8 cellular contexts compared by ENCODE assay signal in the genomic region with DNA sequence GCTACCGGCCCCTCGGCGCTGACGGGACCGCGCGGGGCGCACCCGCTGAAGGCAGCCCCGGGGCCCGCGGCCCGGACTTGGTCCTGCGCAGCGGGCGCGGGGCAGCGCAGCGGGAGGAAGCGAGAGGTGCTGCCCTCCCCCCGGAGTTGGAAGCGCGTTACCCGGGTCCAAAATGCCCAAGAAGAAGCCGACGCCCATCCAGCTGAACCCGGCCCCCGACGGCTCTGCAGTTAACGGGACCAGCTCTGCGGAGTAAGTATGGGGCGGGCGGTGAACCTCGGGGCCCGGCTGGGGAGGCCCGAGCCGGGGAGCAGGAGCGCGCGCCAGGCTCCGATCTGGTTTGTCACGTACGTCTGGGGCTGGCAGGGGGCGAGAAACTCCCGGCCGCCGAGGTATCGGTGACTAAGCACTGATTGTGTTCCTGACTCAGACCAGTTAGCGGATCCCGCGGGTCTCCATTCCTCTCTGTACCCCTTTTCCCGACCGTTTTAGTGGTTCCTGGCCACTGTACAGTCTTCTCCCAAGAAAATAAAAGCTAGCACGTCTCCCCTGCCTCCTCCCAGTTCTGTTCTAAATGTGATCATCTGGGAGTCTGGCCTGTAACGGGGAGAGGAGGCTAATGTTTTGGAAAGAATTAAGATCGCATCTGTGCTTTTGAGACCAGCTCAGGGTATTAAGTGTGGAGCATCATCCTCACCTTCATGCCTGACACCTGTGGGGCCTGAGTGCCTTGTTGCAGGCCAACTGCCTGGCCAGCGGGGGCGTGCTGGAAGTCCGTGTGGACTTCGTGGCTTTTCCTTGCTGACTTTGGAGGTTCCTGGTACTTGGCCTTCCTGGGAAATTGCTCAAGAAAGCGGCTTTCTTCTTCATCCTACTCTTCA. TPM values are rescaled to one million over a fixed set of nuclear protein-coding genes. Genes with fewer than 3 reads are reported as not detected.
DNase-seq lines count a peak whose midpoint lies in the region; ATAC-seq and TF ChIP-seq lines count a peak whose summit lies in the region.

No MANE protein-coding gene starts in this region.

- intact Hi-C loops in cardiac septum (cut with DNase I), result loop anchor here (10.0 kb wide), 1 partner anchor 93 kb away; the partner anchor contains the start of gene DIS3L
- intact Hi-C loops in posterior vena cava (cut with DNase I), result loop anchor here (5.0 kb wide), 1 partner anchor 110 kb away; the partner anchor contains the start of gene SNAPC5 (in 2 of the 2)
- intact Hi-C loops in upper lobe of right lung (cut with DNase I), result loop anchor here (5.0 kb wide), 1 partner anchor 110 kb away; the partner anchor contains the start of gene SNAPC5

- no peaks in the 10 kb centered on the region for H3K9me3 Mint-ChIP-seq in activated naive CD8-positive, alpha-beta T cell treated with anti-CD3 and anti-CD28 coated beads, Interleukin-2, amount 10 ng/mL, durations not matched to agents 7 days and 5 days

- peaks cover 66% of the 10 kb centered on the region for H3K79me2 ChIP-seq in ACC112 (ENCODE audit: control insufficient read depth, insufficient read depth, low read length, unreplicated experiment)

- no peaks in the 10 kb centered on the region for H3K9me3 ChIP-seq in upper lobe of right lung

- H3K4me3 ChIP-seq in ACC112 (ENCODE audit: low read depth, low read length), result peak overlapping the region; percentile 97
- peak overlapping the region; percentile 89 for H3K4me3 ChIP-seq in upper lobe of right lung

- H3K27me3 ChIP-seq in ACC112 (ENCODE audit: insufficient read depth, low read length) (no peaks in the 10 kb centered on the region), upper lobe of right lung (no peaks in the 10 kb centered on the region)

- ATAC-seq in GM18505 (IDR thresholded peaks at IDR 0.05; ENCODE audit: unreplicated experiment), result peak; percentile 29
- peak; percentile 26 for ATAC-seq in HG03439 (IDR thresholded peaks at IDR 0.05; ENCODE audit: unreplicated experiment)
- peak; percentile 62 for ATAC-seq in SK-N-SH treated with all-trans-retinoic acid at 6 μM for 48 hours
- peak; percentile 41 for ATAC-seq in activated naive CD8-positive, alpha-beta T cell treated with anti-CD3 and anti-CD28 coated beads, Interleukin-2, amount 10 ng/mL, durations not matched to agents 7 days and 5 days (ENCODE audit: low read depth)
- ATAC-seq in upper lobe of right lung, result peak; percentile 42

- H3K27ac ChIP-seq in ACC112 (ENCODE audit: low read depth, low read length) (peak overlapping the region; percentile 82), upper lobe of right lung (peak overlapping the region; percentile 91)

- H3K36me3 Mint-ChIP-seq in activated naive CD8-positive, alpha-beta T cell treated with anti-CD3 and anti-CD28 coated beads, Interleukin-2, amount 10 ng/mL, durations not matched to agents 7 days and 5 days, result peaks cover 26% of the 10 kb centered on the region

- no peaks in the 10 kb centered on the region for H3K27me3 Mint-ChIP-seq in activated naive CD8-positive, alpha-beta T cell treated with anti-CD3 and anti-CD28 coated beads, Interleukin-2, amount 10 ng/mL, durations not matched to agents 7 days and 5 days

- DNase-seq in activated naive CD8-positive, alpha-beta T cell treated with anti-CD3 and anti-CD28 coated beads, Interleukin-2, amount 10 ng/mL, durations not matched to agents 7 days and 5 days, result peak; percentile 75
- DNase-seq in cardiac septum (ENCODE audit: low spot score), result peak; percentile 82
- peak; percentile 91 for DNase-seq in posterior vena cava (ENCODE audit: low spot score)
- DNase-seq in upper lobe of right lung, result peak; percentile 82

- H3K27ac Mint-ChIP-seq in activated naive CD8-positive, alpha-beta T cell treated with anti-CD3 and anti-CD28 coated beads, Interleukin-2, amount 10 ng/mL, durations not matched to agents 7 days and 5 days, result peak overlapping the region; percentile 88

- peak overlapping the region; percentile 76 for H2AFZ ChIP-seq in ACC112 (ENCODE audit: low read length, unreplicated experiment)

- H3K4me1 ChIP-seq in ACC112 (ENCODE audit: control insufficient read depth, insufficient read depth, low read length, unreplicated experiment) (peaks cover 36% of the 10 kb centered on the region), upper lobe of right lung (peaks cover 43% of the 10 kb centered on the region)

- H3K4me3 Mint-ChIP-seq in activated naive CD8-positive, alpha-beta T cell treated with anti-CD3 and anti-CD28 coated beads, Interleukin-2, amount 10 ng/mL, durations not matched to agents 7 days and 5 days, result peak overlapping the region; percentile 97

- peaks cover 49% of the 10 kb centered on the region for H3K4me1 Mint-ChIP-seq in activated naive CD8-positive, alpha-beta T cell treated with anti-CD3 and anti-CD28 coated beads, Interleukin-2, amount 10 ng/mL, durations not matched to agents 7 days and 5 days

- TF ChIP-seq POLR2A in GM18505 (IDR thresholded peaks at IDR 0.05; ENCODE audit: borderline replicate concordance, extremely low read depth, insufficient read depth, insufficient read length), result peak; percentile 8

- peak; percentile 43 for TF ChIP-seq CTCF in upper lobe of right lung (IDR thresholded peaks at IDR 0.05)

- POLR2A ChIA-PET in activated naive CD8-positive, alpha-beta T cell treated with anti-CD3 and anti-CD28 coated beads, Interleukin-2, amount 10 ng/mL, durations not matched to agents 7 days and 5 days (lab: Charles Lee), result interaction anchor here (0.7 to 3.8 kb wide), 17 partner anchors 12 to 118 kb away, joined by 3 to 50 read pairs (median 7); partner anchors contain the start of genes RPL4, SNAPC5, TIPIN and ZWILCH

- 0 out of 2 replicates have a peak, but pooled peaks cover 4% of the 10 kb centered on the region for H3K36me3 ChIP-seq in ACC112 (ENCODE audit: insufficient read depth, low read length)
- H3K36me3 ChIP-seq in upper lobe of right lung, result no peaks in the 10 kb centered on the region

TF ChIP-seq in SK-N-SH treated with all-trans-retinoic acid at 6 μM for 48 hours, 23 proteins besides CTCF, POLR2A, EP300 and RAD21 (continues in another document):
- TF ChIP-seq BACH2 (CRISPR knock-in tag; IDR thresholded peaks at IDR 0.05; ENCODE audit: borderline replicate concordance) (no peak), ZC3H10 (CRISPR knock-in tag; IDR thresholded peaks at IDR 0.05) (no peak), SNAI2 (CRISPR knock-in tag; IDR thresholded peaks at IDR 0.05) (no peak), PPARA (CRISPR knock-in tag; IDR thresholded peaks at IDR 0.05; ENCODE audit: borderline replicate concordance) (no peak), ARNTL (CRISPR knock-in tag; IDR thresholded peaks at IDR 0.05; ENCODE audit: borderline replicate concordance, low read depth) (no peak), ZFP3 (CRISPR knock-in tag; IDR thresholded peaks at IDR 0.05) (no peak), ZFP30 (CRISPR knock-in tag; IDR thresholded peaks at IDR 0.05) (no peak), CSDC2 (CRISPR knock-in tag; IDR thresholded peaks at IDR 0.05) (no peak), TCF4 (CRISPR knock-in tag; IDR thresholded peaks at IDR 0.05; ENCODE audit: borderline replicate concordance) (no peak), OSR1 (CRISPR knock-in tag; IDR thresholded peaks at IDR 0.05) (no peak), CREB5 (CRISPR knock-in tag; IDR thresholded peaks at IDR 0.05; ENCODE audit: low read depth) (no peak), TOX (CRISPR knock-in tag; IDR thresholded peaks at IDR 0.05; ENCODE audit: borderline replicate concordance) (no peak), GLIS3 (CRISPR knock-in tag; IDR thresholded peaks at IDR 0.05) (no peak), ISL1 (CRISPR knock-in tag; IDR thresholded peaks at IDR 0.05) (no peak), TSHZ2 (CRISPR knock-in tag; IDR thresholded peaks at IDR 0.05) (no peak)

RNA-seq across cellular contexts. Expression of gene MAP2K1, which starts 0.7 kb away (rescaled TPM):
- total RNA-seq in activated naive CD8-positive, alpha-beta T cell treated with anti-CD3 and anti-CD28 coated beads, Interleukin-2, amount 10 ng/mL, durations not matched to agents 7 days and 5 days, result 10 to 100 TPM; 95.0 to 96.5 TPM
- 38.7 TPM for total RNA-seq in cardiac septum
- total RNA-seq in posterior vena cava, result 10 to 100 TPM; 36.6 to 70.4 TPM
- 44.5 TPM for total RNA-seq in upper lobe of right lung

RNA-seq across cellular contexts. Expression of gene TIPIN, which starts 30.9 kb away (rescaled TPM):
- 10 to 100 TPM; 29.5 to 31.3 TPM for total RNA-seq in activated naive CD8-positive, alpha-beta T cell treated with anti-CD3 and anti-CD28 coated beads, Interleukin-2, amount 10 ng/mL, durations not matched to agents 7 days and 5 days
- total RNA-seq in cardiac septum (4.3 TPM), posterior vena cava (1 to 10 TPM; 6.1 to 6.5 TPM), upper lobe of right lung (4.6 TPM)

Comparison
In these comparisons a context has a peak if more than half of its experiments do, and no peak if none do; other contexts are left out.
1. Peak in every context shown above with its lines: DNase-seq, ATAC-seq, H3K4me3 ChIP-seq and H3K27ac ChIP-seq.